Comparison of ENCODE assay signal across 22 cellular contexts in the genomic region with DNA sequence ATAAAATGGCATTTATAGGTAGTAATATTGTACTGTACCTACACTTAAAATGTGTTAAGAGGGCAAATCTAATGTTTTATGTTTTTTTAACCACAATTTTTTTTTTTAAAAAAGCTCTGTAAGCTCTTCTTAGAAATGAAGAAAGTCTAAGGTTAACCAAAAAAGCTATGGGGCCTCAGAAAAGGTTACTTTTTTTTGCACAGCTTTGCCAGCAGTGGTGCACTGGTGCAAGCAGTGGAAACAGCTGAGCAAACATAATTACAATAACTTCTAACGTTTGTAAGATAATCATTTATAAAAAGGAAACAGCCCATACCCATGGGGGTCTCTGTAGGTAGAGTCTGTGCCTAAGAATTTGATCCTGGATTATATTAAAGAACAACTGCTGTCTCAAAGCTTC.
DNase-seq lines count a peak whose midpoint lies in the region; ATAC-seq, FAIRE-seq and TF ChIP-seq lines count a peak whose summit lies in the region.
"Had no signal": no experiment of that assay in that cellular context is flagged by ENCODE, and none has a peak within 500 bp of the region (broad histone marks: within the 10 kb centered on the region; RNA-seq: fewer than 3 reads in every experiment).

No MANE protein-coding gene starts in this region.

- no peak overlapping the region for H3K14ac ChIP-seq in mesenchymal stem cell (ENCODE audit: low read length in 2 of 2)

- H3K9me3 Mint-ChIP-seq in activated naive CD8-positive, alpha-beta T cell treated with anti-CD3 and anti-CD28 coated beads, Interleukin-2, amount 10 ng/mL, durations not matched to agents 7 days and 5 days, result peaks cover 8% of the 10 kb centered on the region
- peaks cover 7% of the 10 kb centered on the region for H3K9me3 Mint-ChIP-seq in chondrocyte (ENCODE audit: low read depth)
- H3K9me3 Mint-ChIP-seq in stimulated activated memory B cell treated with anti-CD40 and anti-IgM and Interleukin-4, amounts not matched to agents 10 μg/mL and 1 μg/mL and 100 μg/mL, for 72 hours, result no peaks in the 10 kb centered on the region

- H2BK15ac ChIP-seq in mesenchymal stem cell (ENCODE audit: low read depth, poor library complexity, severe bottlenecking), result no peak overlapping the region

- no peaks in the 10 kb centered on the region for H3K79me1 ChIP-seq in mesenchymal stem cell (replicated peaks; ENCODE audit: low read length, poor library complexity, severe bottlenecking)

- no peak for FAIRE-seq in GM19239 (lab: Jason Lieb, UNC)
- FAIRE-seq: kidney had no signal

- POLR2A ChIA-PET in activated naive CD8-positive, alpha-beta T cell treated with anti-CD3 and anti-CD28 coated beads, Interleukin-2, amount 10 ng/mL, durations not matched to agents 7 days and 5 days (lab: Charles Lee), result interaction anchor here (0.8 to 1.8 kb wide), 4 partner anchors 22 to 111 kb away, joined by 3 to 7 read pairs (median 5); partner anchors contain the start of gene NID2

- no CpG with 5 or more reads among the region's 1 CpG for WGBS in mesenchymal stem cell

- peaks cover 33% of the 10 kb centered on the region for H3K4me1 ChIP-seq in BLaER1
- no peaks in the 10 kb centered on the region for H3K4me1 ChIP-seq in mesenchymal stem cell (ENCODE audit: control insufficient read depth, insufficient read depth, low read depth, low read length)
- H3K4me1 ChIP-seq: suprapubic skin had no signal

- H2BK120ac ChIP-seq in mesenchymal stem cell (ENCODE audit: low read depth, low read length), result no peak overlapping the region

- no peak overlapping the region for H3K4ac ChIP-seq in mesenchymal stem cell (ENCODE audit: low read depth in 1 of 2, low read length in 2 of 2)

- H2AFZ ChIP-seq in mesenchymal stem cell (ENCODE audit: low read depth, low read length), result no peak overlapping the region

- H3K9me3 ChIP-seq in BLaER1 (peaks cover 47% of the 10 kb centered on the region), mesenchymal stem cell (ENCODE audit: control insufficient read depth, low read length) (no peaks in the 10 kb centered on the region)
- H3K9me3 ChIP-seq: suprapubic skin had no signal

- peak overlapping the region; percentile 38 for H3K4me2 ChIP-seq in BLaER1
- H3K4me2 ChIP-seq in mesenchymal stem cell (ENCODE audit: low read length, poor library complexity, severe bottlenecking), result no peak overlapping the region

- H2BK5ac ChIP-seq in mesenchymal stem cell (ENCODE audit: low read depth, low read length, poor library complexity, severe bottlenecking), result no peak overlapping the region

- no peak overlapping the region for H2AK5ac ChIP-seq in mesenchymal stem cell (ENCODE audit: low read length, severe bottlenecking)

- peak overlapping the region; percentile 71 for H3K27ac Mint-ChIP-seq in activated naive CD8-positive, alpha-beta T cell treated with anti-CD3 and anti-CD28 coated beads, Interleukin-2, amount 10 ng/mL, durations not matched to agents 7 days and 5 days
- H3K27ac Mint-ChIP-seq in chondrocyte (ENCODE audit: unreplicated experiment), result no peak overlapping the region
- H3K27ac Mint-ChIP-seq in stimulated activated memory B cell treated with anti-CD40 and anti-IgM and Interleukin-4, amounts not matched to agents 10 μg/mL and 1 μg/mL and 100 μg/mL, for 72 hours, result no peak overlapping the region
- H3K27ac Mint-ChIP-seq: activated CD4-positive, alpha-beta T cell treated with anti-CD3 and anti-CD28 coated beads, Interleukin-2, amount 10 ng/mL, durations not matched to agents 24 days and 14 days had no signal

- peak overlapping the region; percentile 45 for H3K4me3 Mint-ChIP-seq in activated naive CD8-positive, alpha-beta T cell treated with anti-CD3 and anti-CD28 coated beads, Interleukin-2, amount 10 ng/mL, durations not matched to agents 7 days and 5 days
- no peak overlapping the region for H3K4me3 Mint-ChIP-seq in chondrocyte (ENCODE audit: unreplicated experiment)
- no peak overlapping the region for H3K4me3 Mint-ChIP-seq in stimulated activated memory B cell treated with anti-CD40 and anti-IgM and Interleukin-4, amounts not matched to agents 10 μg/mL and 1 μg/mL and 100 μg/mL, for 72 hours

- ATAC-seq in activated naive CD8-positive, alpha-beta T cell treated with anti-CD3 and anti-CD28 coated beads, Interleukin-2, amount 10 ng/mL, durations not matched to agents 7 days and 5 days (ENCODE audit: low read depth), result peak; percentile 61
- no peak for ATAC-seq in stimulated activated memory B cell treated with anti-CD40 and anti-IgM and Interleukin-4, amounts not matched to agents 10 μg/mL and 1 μg/mL and 100 μg/mL, for 72 hours
- ATAC-seq: right cardiac atrium had no signal

- TF ChIP-seq CTCF in chondrocyte (IDR thresholded peaks at IDR 0.05), result no peak

- H2BK12ac ChIP-seq in mesenchymal stem cell (ENCODE audit: low read length in 2 of 2), result no peak overlapping the region

- H4K91ac ChIP-seq in mesenchymal stem cell (ENCODE audit: low read length), result no peak overlapping the region

- H3K18ac ChIP-seq in mesenchymal stem cell (ENCODE audit: low read depth in 1 of 2, low read length in 2 of 2), result no peak overlapping the region

- no peak overlapping the region for H4K8ac ChIP-seq in mesenchymal stem cell (ENCODE audit: low read length)

- H3K27ac ChIP-seq in BLaER1, result no peak overlapping the region
- H3K27ac ChIP-seq in mesenchymal stem cell (ENCODE audit: low read length, poor library complexity, severe bottlenecking), result no peak overlapping the region
- H3K27ac ChIP-seq: cardiac muscle cell, suprapubic skin had no signal

- H3K36me3 ChIP-seq in BLaER1 (no peaks in the 10 kb centered on the region), mesenchymal stem cell (ENCODE audit: control insufficient read depth in 1 of 2, insufficient read depth in 2 of 2, low read depth in 1 of 2, low read length in 2 of 2) (no peaks in the 10 kb centered on the region)
- H3K36me3 ChIP-seq: cardiac muscle cell, suprapubic skin had no signal

- H3K23ac ChIP-seq in mesenchymal stem cell (ENCODE audit: low read length in 2 of 2), result no peak overlapping the region

- H3K4me1 Mint-ChIP-seq in activated naive CD8-positive, alpha-beta T cell treated with anti-CD3 and anti-CD28 coated beads, Interleukin-2, amount 10 ng/mL, durations not matched to agents 7 days and 5 days, result peaks cover 38% of the 10 kb centered on the region
- H3K4me1 Mint-ChIP-seq in chondrocyte (ENCODE audit: low read depth), result no peaks in the 10 kb centered on the region
- H3K4me1 Mint-ChIP-seq in stimulated activated memory B cell treated with anti-CD40 and anti-IgM and Interleukin-4, amounts not matched to agents 10 μg/mL and 1 μg/mL and 100 μg/mL, for 72 hours, result peaks cover 10% of the 10 kb centered on the region
- H3K4me1 Mint-ChIP-seq: IgD-negative memory B cell had no signal

- H3K4me3 ChIP-seq in BLaER1 (no peak overlapping the region), mesenchymal stem cell (ENCODE audit: insufficient read depth in 1 of 2, low read depth in 1 of 2, low read length in 2 of 2) (no peak overlapping the region)
- H3K4me3 ChIP-seq: cardiac muscle cell, suprapubic skin had no signal

- H3K9ac ChIP-seq in BLaER1 (no peak overlapping the region), mesenchymal stem cell (ENCODE audit: low read length) (no peak overlapping the region)

- H4K20me1 ChIP-seq in BLaER1, result no peaks in the 10 kb centered on the region

- DNase-seq in LHCN-M2 (ENCODE audit: low read depth) (peak; percentile 26), NCI-H69 (lab: John Stamatoyannopoulos, UW) (peak; percentile 89), mesenchymal stem cell (no peak), chondrocyte (ENCODE audit: low spot score) (no peak), GM19239 (ENCODE audit: insufficient read length, low spot score) (no peak)
- no peak for DNase-seq in activated naive CD8-positive, alpha-beta T cell treated with anti-CD3 and anti-CD28 coated beads, Interleukin-2, amount 10 ng/mL, durations not matched to agents 7 days and 5 days
- DNase-seq: ACHN; activated CD4-positive, alpha-beta T cell treated with anti-CD3 and anti-CD28 coated beads, Interleukin-2, amount 10 ng/mL, durations not matched to agents 24 days and 14 days; C1 segment of cervical spinal cord; erythroblast; foreskin melanocyte; kidney; NCI-H2171; NCI-H82; right cardiac atrium; Right ventricle myocardium superior; T-helper 1 cell had no signal

- H3K36me3 Mint-ChIP-seq in activated naive CD8-positive, alpha-beta T cell treated with anti-CD3 and anti-CD28 coated beads, Interleukin-2, amount 10 ng/mL, durations not matched to agents 7 days and 5 days, result peaks cover 25% of the 10 kb centered on the region
- H3K36me3 Mint-ChIP-seq in chondrocyte (ENCODE audit: low read depth), result peaks cover 4% of the 10 kb centered on the region
- no peaks in the 10 kb centered on the region for H3K36me3 Mint-ChIP-seq in stimulated activated memory B cell treated with anti-CD40 and anti-IgM and Interleukin-4, amounts not matched to agents 10 μg/mL and 1 μg/mL and 100 μg/mL, for 72 hours
- H3K36me3 Mint-ChIP-seq: IgD-negative memory B cell had no signal

- H3K27me3 ChIP-seq in BLaER1, result no peaks in the 10 kb centered on the region
- H3K27me3 ChIP-seq in mesenchymal stem cell (ENCODE audit: control insufficient read depth in 1 of 2, insufficient read depth in 1 of 2, low read length in 2 of 2), result peaks cover 13 to 27% of the 10 kb centered on the region in 2 experiments
- H3K27me3 ChIP-seq: cardiac muscle cell had no signal

- H3K27me3 Mint-ChIP-seq in activated naive CD8-positive, alpha-beta T cell treated with anti-CD3 and anti-CD28 coated beads, Interleukin-2, amount 10 ng/mL, durations not matched to agents 7 days and 5 days, result no peaks in the 10 kb centered on the region
- peaks cover 26% of the 10 kb centered on the region for H3K27me3 Mint-ChIP-seq in chondrocyte (ENCODE audit: low read depth)
- H3K27me3 Mint-ChIP-seq in stimulated activated memory B cell treated with anti-CD40 and anti-IgM and Interleukin-4, amounts not matched to agents 10 μg/mL and 1 μg/mL and 100 μg/mL, for 72 hours, result peaks cover 25% of the 10 kb centered on the region

Comparison
In these comparisons a context has a peak if more than half of its experiments do, and no peak if none do; other contexts are left out.
1. DNase-seq: peak in LHCN-M2 (single experiment) and NCI-H69 (single experiment); none in activated naive CD8-positive, alpha-beta T cell treated with anti-CD3 and anti-CD28 coated beads, Interleukin-2, amount 10 ng/mL, durations not matched to agents 7 days and 5 days (single experiment), mesenchymal stem cell (single experiment), chondrocyte (single experiment) and GM19239 (single experiment).